ENCODE assay signal across 1 cellular context in genomic region chr2:80078290-80079036, GRCh38.
A peak's percentile ranks its signal among the peaks of the same experiment; 100 is the strongest.
TF ChIP-seq lines count a peak whose summit lies in the region.

No MANE protein-coding gene starts in this region.

TF ChIP-seq in K562, 482 proteins besides CTCF, POLR2A, EP300 and RAD21 (continued from another document):
- TF ChIP-seq CUX1 (CRISPR knock-in tag; IDR thresholded peaks at IDR 0.05) (no peak), NELFE (IDR thresholded peaks at IDR 0.05; ENCODE audit: insufficient read depth, insufficient read length) (no peak), CBFA2T3 (IDR thresholded peaks at IDR 0.05) (peak; percentile 82), GATAD2A (IDR thresholded peaks at IDR 0.05) (no peak), YY1 (IDR thresholded peaks at IDR 0.05; ENCODE audit: borderline replicate concordance in 1 of 3, control insufficient read depth in 1 of 3, extremely low read depth in 1 of 3, insufficient read depth in 3 of 3, insufficient read length in 1 of 3, insufficient replicate concordance in 2 of 3, low read depth in 1 of 3, low read length in 2 of 3) (no peak), PTRF (tag; IDR thresholded peaks at IDR 0.05) (no peak), GTF2F1 (IDR thresholded peaks at IDR 0.05; ENCODE audit: low read depth, low read length) (no peak), SRSF1 (IDR thresholded peaks at IDR 0.05; ENCODE audit: low read depth, low read length) (no peak), NCOR1 (IDR thresholded peaks at IDR 0.05) (peak; percentile 50), RBM14 (IDR thresholded peaks at IDR 0.05; ENCODE audit: borderline replicate concordance, insufficient read depth, low read depth, low read length) (no peak), RAD51 (IDR thresholded peaks at IDR 0.05; ENCODE audit: borderline replicate concordance, low read depth) (peak; percentile 30; the same call in 1 of the 2 replicates), TRIM24 (IDR thresholded peaks at IDR 0.05) (peak in 1 of 2 experiments; percentile 9; a peak in 1 of 4 replicates), ZNF511 (CRISPR knock-in tag; IDR thresholded peaks at IDR 0.05) (no peak), TCF3 (CRISPR knock-in tag; IDR thresholded peaks at IDR 0.05) (peak; percentile 35; the same call in 1 of the 2 replicates), ZNF57 (CRISPR knock-in tag; IDR thresholded peaks at IDR 0.05) (no peak), DPF2 (IDR thresholded peaks at IDR 0.05) (0 out of 2 replicates have a peak, but pooled peaks have one; percentile 9), KHSRP (IDR thresholded peaks at IDR 0.05) (no peak), KAT7 (CRISPR knock-in tag; IDR thresholded peaks at IDR 0.05; ENCODE audit: borderline replicate concordance) (no peak), ZSCAN32 (CRISPR knock-in tag; IDR thresholded peaks at IDR 0.05) (no peak), MLLT1 (IDR thresholded peaks at IDR 0.05) (no peak)
